8 cellular contexts compared by ENCODE assay signal in the genomic region with DNA sequence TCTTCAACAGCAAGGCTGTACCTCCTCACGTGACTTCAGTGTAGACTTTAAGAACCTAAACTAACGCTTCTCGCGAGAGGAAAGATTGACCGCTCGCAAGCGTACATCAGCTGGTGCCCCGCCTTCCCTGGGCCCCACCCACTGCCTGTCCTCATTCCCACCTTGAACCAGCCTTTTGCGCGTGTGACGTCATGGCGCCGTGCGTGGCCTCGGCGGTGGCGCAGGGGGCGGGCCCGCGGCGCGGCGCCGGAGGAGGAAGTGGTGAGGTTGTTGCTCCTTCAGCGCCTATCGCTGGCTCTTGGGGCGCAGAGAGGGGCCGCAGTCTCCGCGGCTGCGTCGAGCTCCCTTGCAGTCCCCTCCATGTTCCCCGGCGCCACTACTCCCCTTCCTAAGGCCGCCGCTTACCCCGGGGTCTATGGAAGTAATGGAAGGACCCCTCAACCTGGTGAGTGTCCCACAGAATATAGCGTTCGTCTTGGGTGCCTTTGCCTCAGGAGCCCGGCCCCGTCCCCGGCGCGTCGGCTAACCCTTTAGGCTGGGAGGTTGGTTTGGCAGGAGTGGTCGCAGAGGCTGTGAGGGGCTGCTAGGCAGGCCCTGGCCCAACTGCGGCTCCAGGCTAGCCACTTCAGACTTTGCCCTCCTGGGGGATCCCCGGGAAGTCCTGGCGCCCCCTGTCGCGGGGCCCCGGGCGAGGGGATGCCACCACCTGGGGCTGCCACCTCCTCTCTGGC. TPM values are rescaled to one million over a fixed set of nuclear protein-coding genes. Genes with fewer than 3 reads are reported as not detected.
DNase-seq lines count a peak whose midpoint lies in the region; ATAC-seq and TF ChIP-seq lines count a peak whose summit lies in the region.

A gene (plus strand): TSS at position 273 of the 731 bp plus-strand sequence. CDS start 143 bp downstream, at position 416.

- H3K27me3 Mint-ChIP-seq in activated CD4-positive, alpha-beta T cell treated with anti-CD3 and anti-CD28 coated beads, Interleukin-2, amount 10 ng/mL, durations not matched to agents 24 days and 14 days = no peaks in the 10 kb centered on the region

- H3K27ac ChIP-seq in coronary artery = peak within 1 kb of the TSS; percentile 90

- intact Hi-C loops in activated CD4-positive, alpha-beta T cell treated with anti-CD3 and anti-CD28 coated beads, Interleukin-2, amount 10 ng/mL, durations not matched to agents 24 days and 14 days (cut with micrococcal nuclease) = no loop called here

- ATAC-seq in GM19324 (IDR thresholded peaks at IDR 0.05; ENCODE audit: low FRiP score, unreplicated experiment) (peak; percentile 98), HG03469 (IDR thresholded peaks at IDR 0.05; ENCODE audit: unreplicated experiment) (peak; percentile 95)

- H3K4me3 ChIP-seq in coronary artery = peak within 1 kb of the TSS; percentile 87

- H3K27ac Mint-ChIP-seq in activated CD4-positive, alpha-beta T cell treated with anti-CD3 and anti-CD28 coated beads, Interleukin-2, amount 10 ng/mL, durations not matched to agents 24 days and 14 days = peak within 1 kb of the TSS; percentile 96

- peaks cover 8% of the 10 kb centered on the region for H3K9me3 Mint-ChIP-seq in activated CD4-positive, alpha-beta T cell treated with anti-CD3 and anti-CD28 coated beads, Interleukin-2, amount 10 ng/mL, durations not matched to agents 24 days and 14 days

- peaks cover 7% of the 10 kb centered on the region for H3K36me3 Mint-ChIP-seq in activated CD4-positive, alpha-beta T cell treated with anti-CD3 and anti-CD28 coated beads, Interleukin-2, amount 10 ng/mL, durations not matched to agents 24 days and 14 days (ENCODE audit: low read depth)

- TF ChIP-seq CTCF in coronary artery (IDR thresholded peaks at IDR 0.05) = no peak

- peak within 1 kb of the TSS; percentile 95 for H3K4me3 Mint-ChIP-seq in activated CD4-positive, alpha-beta T cell treated with anti-CD3 and anti-CD28 coated beads, Interleukin-2, amount 10 ng/mL, durations not matched to agents 24 days and 14 days

- peak; percentile 50 to 96 (median 84) for DNase-seq in C1 segment of cervical spinal cord (lab: John Stamatoyannopoulos, UW)
- peak; percentile 94 to 96 for DNase-seq in NCI-H526 (lab: John Stamatoyannopoulos, UW)
- peak; percentile 99 for DNase-seq in activated CD4-positive, alpha-beta T cell treated with anti-CD3 and anti-CD28 coated beads, Interleukin-2, amount 10 ng/mL, durations not matched to agents 24 days and 14 days
- DNase-seq in coronary artery (ENCODE audit: low spot score) = peak; percentile 99
- DNase-seq in left kidney (ENCODE audit: low read depth, low spot score) = peak; percentile 99
- DNase-seq in stimulated activated CD4-positive, alpha-beta T cell treated with anti-CD3 and anti-CD28 coated beads, Interleukin-2, amount 100 ng/mL, for 24 hours = peak; percentile 97 to 98

- peaks cover 27% of the 10 kb centered on the region for H3K4me1 Mint-ChIP-seq in activated CD4-positive, alpha-beta T cell treated with anti-CD3 and anti-CD28 coated beads, Interleukin-2, amount 10 ng/mL, durations not matched to agents 24 days and 14 days

RNA-seq across cellular contexts. Expression of the gene that starts here (rescaled TPM):
- 29.1 and 29.9 TPM in 2 replicates for total RNA-seq in activated CD4-positive, alpha-beta T cell treated with anti-CD3 and anti-CD28 coated beads, Interleukin-2, amount 10 ng/mL, durations not matched to agents 24 days and 14 days

Comparison
In these comparisons a context has a peak if more than half of its experiments do, and no peak if none do; other contexts are left out.
1. Peak in every context shown above with its lines: DNase-seq, ATAC-seq, H3K4me3 ChIP-seq and H3K27ac ChIP-seq.